In genomic region chr13:114118086-114118762, GRCh38 we compare ENCODE assay signal across 8 cellular contexts. TPM values are rescaled to one million over a fixed set of nuclear protein-coding genes. Genes with fewer than 3 reads are reported as not detected.
A peak's percentile ranks its signal among the peaks of the same experiment; 100 is the strongest.
DNase-seq lines count a peak whose midpoint lies in the region; ATAC-seq and TF ChIP-seq lines count a peak whose summit lies in the region.

No MANE protein-coding gene starts in this region.

- intact Hi-C loops in colonic mucosa (cut with DNase I) = no loop called here
- intact Hi-C loops in naive thymus-derived CD4-positive, alpha-beta T cell (cut with micrococcal nuclease) = no loop called here

- H3K4me3 ChIP-seq in AG04449 (ENCODE audit: low read depth, low read length) (peak overlapping the region; percentile 42), colonic mucosa (no peak overlapping the region), WERI-Rb-1 (ENCODE audit: low read depth, low read length) (no peak overlapping the region)
- no peak overlapping the region for H3K4me3 ChIP-seq in naive thymus-derived CD4-positive, alpha-beta T cell (ENCODE audit: low read length)

- CTCF ChIA-PET in AG04449 (lab: Yijun Ruan, JAX) = interaction anchor here (0.8 to 1.2 kb wide), 2 partner anchors 9 to 11 kb away, joined by 3 to 4 read pairs; no protein-coding TSS in a partner anchor
- CTCF ChIA-PET in naive thymus-derived CD4-positive, alpha-beta T cell (lab: Charles Lee) = interaction anchor here (0.6 to 1.6 kb wide), 5 partner anchors 30 to 108 kb away, joined by 3 to 4 read pairs (median 3); no protein-coding TSS in a partner anchor

- H3K27me3 ChIP-seq in colonic mucosa (no peaks in the 10 kb centered on the region), WERI-Rb-1 (ENCODE audit: insufficient read depth, low read depth, severe bottlenecking) (peaks cover 3% of the 10 kb centered on the region)
- H3K27me3 ChIP-seq in naive thymus-derived CD4-positive, alpha-beta T cell (ENCODE audit: control insufficient read depth in 2 of 2, insufficient read depth in 2 of 2, low read length in 2 of 2) = no peaks in the 10 kb centered on the region

- H3K9me3 Mint-ChIP-seq in naive thymus-derived CD4-positive, alpha-beta T cell = peaks cover 0 to 7% (median 0%) of the 10 kb centered on the region in 11 donors

- POLR2A ChIA-PET in AG04449 (lab: Yijun Ruan, JAX) = interaction anchor here (0.7 to 2.2 kb wide), 5 partner anchors 10 to 53 kb away, joined by 3 to 14 read pairs (median 8); no protein-coding TSS in a partner anchor
- POLR2A ChIA-PET in naive thymus-derived CD4-positive, alpha-beta T cell (lab: Charles Lee) = interaction anchor here (0.7 to 1.6 kb wide), 7 partner anchors 9 to 108 kb away, joined by 3 to 8 read pairs (median 3); no protein-coding TSS in a partner anchor

- DNase-seq in AG04449 (ENCODE audit: low read depth, low spot score) (no peak), colonic mucosa (no peak), WERI-Rb-1 (no peak), globus pallidus (ENCODE audit: low spot score) (no peak), NCI-H187 (lab: John Stamatoyannopoulos, UW) (no peak)
- DNase-seq in naive thymus-derived CD4-positive, alpha-beta T cell = peak in 1 of 9 donors; percentile 30

- peaks cover 0 to 2% (median 0%) of the 10 kb centered on the region in 5 donors for H3K27me3 Mint-ChIP-seq in naive thymus-derived CD4-positive, alpha-beta T cell

- H3K36me3 Mint-ChIP-seq in naive thymus-derived CD4-positive, alpha-beta T cell = peaks cover 9 to 39% (median 30%) of the 10 kb centered on the region in 5 donors

- no peaks in the 10 kb centered on the region for H3K36me3 ChIP-seq in colonic mucosa
- peaks cover 0 to 53% (median 20%) of the 10 kb centered on the region in 3 experiments for H3K36me3 ChIP-seq in naive thymus-derived CD4-positive, alpha-beta T cell (ENCODE audit: control insufficient read depth in 2 of 3, insufficient read depth in 3 of 3, low read length in 3 of 3)
- H3K36me3 ChIP-seq in WERI-Rb-1 = no peaks in the 10 kb centered on the region

- H3K27ac ChIP-seq in colonic mucosa (peak overlapping the region; percentile 71), WERI-Rb-1 (no peak overlapping the region)
- H3K27ac ChIP-seq in naive thymus-derived CD4-positive, alpha-beta T cell (ENCODE audit: low read depth, low read length) = peak overlapping the region; percentile 72

- ATAC-seq in HG03095 (IDR thresholded peaks at IDR 0.05; ENCODE audit: unreplicated experiment) (peak; percentile 45), GM18907 (IDR thresholded peaks at IDR 0.05; ENCODE audit: unreplicated experiment) (no peak)
- ATAC-seq in naive thymus-derived CD4-positive, alpha-beta T cell = no peak

- H3K4me3 Mint-ChIP-seq in naive thymus-derived CD4-positive, alpha-beta T cell = peak overlapping the region in 9 of 10 donors; percentile 38 to 86 (median 80)

- no peaks in the 10 kb centered on the region for H3K9me3 ChIP-seq in colonic mucosa
- no peaks in the 10 kb centered on the region for H3K9me3 ChIP-seq in naive thymus-derived CD4-positive, alpha-beta T cell (ENCODE audit: control insufficient read depth in 2 of 3, low read length in 3 of 3)
- H3K9me3 ChIP-seq in WERI-Rb-1 (ENCODE audit: severe bottlenecking) = no peaks in the 10 kb centered on the region

- H3K27ac Mint-ChIP-seq in naive thymus-derived CD4-positive, alpha-beta T cell = peak overlapping the region; percentile 58 to 95 (median 92)

- no peak for TF ChIP-seq CTCF in AG04449 (IDR thresholded peaks at IDR 0.05; ENCODE audit: insufficient read depth, low read length, missing control alignments)
- TF ChIP-seq CTCF in colonic mucosa (IDR thresholded peaks at IDR 0.05) = no peak
- no peak for TF ChIP-seq CTCF in WERI-Rb-1 (IDR thresholded peaks at IDR 0.05; ENCODE audit: low read depth, low read length)

- no peaks in the 10 kb centered on the region for H3K4me1 ChIP-seq in colonic mucosa
- peaks cover 58 to 75% of the 10 kb centered on the region in 2 donors for H3K4me1 ChIP-seq in naive thymus-derived CD4-positive, alpha-beta T cell (ENCODE audit: control insufficient read depth in 2 of 2, insufficient read depth in 2 of 2, low read length in 2 of 2)

- H3K4me1 Mint-ChIP-seq in naive thymus-derived CD4-positive, alpha-beta T cell = peaks cover 53 to 86% (median 68%) of the 10 kb centered on the region in 7 donors

- H3K9ac ChIP-seq in colonic mucosa (ENCODE audit: low read depth in 2 of 2, low read length in 2 of 2) = no peak overlapping the region

RNA-seq across cellular contexts. Expression of gene RASA3, which starts 14.2 kb away (rescaled TPM):
- 1 to 10 TPM; 4.4 to 7.2 TPM for total RNA-seq in colonic mucosa
- 100 to 1,000 TPM; 110 to 227 (median 199) TPM for total RNA-seq in naive thymus-derived CD4-positive, alpha-beta T cell
- 100 to 1,000 TPM; 109 to 195 TPM for polyA plus RNA-seq in naive thymus-derived CD4-positive, alpha-beta T cell

Comparison
In these comparisons a context has a peak if more than half of its experiments do, and no peak if none do; other contexts are left out.
1. RNA of gene RASA3, which starts 14.2 kb away (total RNA-seq): 110 to 227 TPM in naive thymus-derived CD4-positive, alpha-beta T cell; 4.4 to 7.2 TPM in colonic mucosa; every median in the first group is over 10 times any median in the second.